In genomic region chr3:38630591-38630990, GRCh38 we compare ENCODE assay signal across 1 cellular context.
TF ChIP-seq lines count a peak whose summit lies in the region.

No MANE protein-coding gene starts in this region.

TF ChIP-seq in GM23338, 12 proteins besides CTCF, POLR2A, EP300 and RAD21 (continued from another document):
- TF ChIP-seq, protein P1, sequence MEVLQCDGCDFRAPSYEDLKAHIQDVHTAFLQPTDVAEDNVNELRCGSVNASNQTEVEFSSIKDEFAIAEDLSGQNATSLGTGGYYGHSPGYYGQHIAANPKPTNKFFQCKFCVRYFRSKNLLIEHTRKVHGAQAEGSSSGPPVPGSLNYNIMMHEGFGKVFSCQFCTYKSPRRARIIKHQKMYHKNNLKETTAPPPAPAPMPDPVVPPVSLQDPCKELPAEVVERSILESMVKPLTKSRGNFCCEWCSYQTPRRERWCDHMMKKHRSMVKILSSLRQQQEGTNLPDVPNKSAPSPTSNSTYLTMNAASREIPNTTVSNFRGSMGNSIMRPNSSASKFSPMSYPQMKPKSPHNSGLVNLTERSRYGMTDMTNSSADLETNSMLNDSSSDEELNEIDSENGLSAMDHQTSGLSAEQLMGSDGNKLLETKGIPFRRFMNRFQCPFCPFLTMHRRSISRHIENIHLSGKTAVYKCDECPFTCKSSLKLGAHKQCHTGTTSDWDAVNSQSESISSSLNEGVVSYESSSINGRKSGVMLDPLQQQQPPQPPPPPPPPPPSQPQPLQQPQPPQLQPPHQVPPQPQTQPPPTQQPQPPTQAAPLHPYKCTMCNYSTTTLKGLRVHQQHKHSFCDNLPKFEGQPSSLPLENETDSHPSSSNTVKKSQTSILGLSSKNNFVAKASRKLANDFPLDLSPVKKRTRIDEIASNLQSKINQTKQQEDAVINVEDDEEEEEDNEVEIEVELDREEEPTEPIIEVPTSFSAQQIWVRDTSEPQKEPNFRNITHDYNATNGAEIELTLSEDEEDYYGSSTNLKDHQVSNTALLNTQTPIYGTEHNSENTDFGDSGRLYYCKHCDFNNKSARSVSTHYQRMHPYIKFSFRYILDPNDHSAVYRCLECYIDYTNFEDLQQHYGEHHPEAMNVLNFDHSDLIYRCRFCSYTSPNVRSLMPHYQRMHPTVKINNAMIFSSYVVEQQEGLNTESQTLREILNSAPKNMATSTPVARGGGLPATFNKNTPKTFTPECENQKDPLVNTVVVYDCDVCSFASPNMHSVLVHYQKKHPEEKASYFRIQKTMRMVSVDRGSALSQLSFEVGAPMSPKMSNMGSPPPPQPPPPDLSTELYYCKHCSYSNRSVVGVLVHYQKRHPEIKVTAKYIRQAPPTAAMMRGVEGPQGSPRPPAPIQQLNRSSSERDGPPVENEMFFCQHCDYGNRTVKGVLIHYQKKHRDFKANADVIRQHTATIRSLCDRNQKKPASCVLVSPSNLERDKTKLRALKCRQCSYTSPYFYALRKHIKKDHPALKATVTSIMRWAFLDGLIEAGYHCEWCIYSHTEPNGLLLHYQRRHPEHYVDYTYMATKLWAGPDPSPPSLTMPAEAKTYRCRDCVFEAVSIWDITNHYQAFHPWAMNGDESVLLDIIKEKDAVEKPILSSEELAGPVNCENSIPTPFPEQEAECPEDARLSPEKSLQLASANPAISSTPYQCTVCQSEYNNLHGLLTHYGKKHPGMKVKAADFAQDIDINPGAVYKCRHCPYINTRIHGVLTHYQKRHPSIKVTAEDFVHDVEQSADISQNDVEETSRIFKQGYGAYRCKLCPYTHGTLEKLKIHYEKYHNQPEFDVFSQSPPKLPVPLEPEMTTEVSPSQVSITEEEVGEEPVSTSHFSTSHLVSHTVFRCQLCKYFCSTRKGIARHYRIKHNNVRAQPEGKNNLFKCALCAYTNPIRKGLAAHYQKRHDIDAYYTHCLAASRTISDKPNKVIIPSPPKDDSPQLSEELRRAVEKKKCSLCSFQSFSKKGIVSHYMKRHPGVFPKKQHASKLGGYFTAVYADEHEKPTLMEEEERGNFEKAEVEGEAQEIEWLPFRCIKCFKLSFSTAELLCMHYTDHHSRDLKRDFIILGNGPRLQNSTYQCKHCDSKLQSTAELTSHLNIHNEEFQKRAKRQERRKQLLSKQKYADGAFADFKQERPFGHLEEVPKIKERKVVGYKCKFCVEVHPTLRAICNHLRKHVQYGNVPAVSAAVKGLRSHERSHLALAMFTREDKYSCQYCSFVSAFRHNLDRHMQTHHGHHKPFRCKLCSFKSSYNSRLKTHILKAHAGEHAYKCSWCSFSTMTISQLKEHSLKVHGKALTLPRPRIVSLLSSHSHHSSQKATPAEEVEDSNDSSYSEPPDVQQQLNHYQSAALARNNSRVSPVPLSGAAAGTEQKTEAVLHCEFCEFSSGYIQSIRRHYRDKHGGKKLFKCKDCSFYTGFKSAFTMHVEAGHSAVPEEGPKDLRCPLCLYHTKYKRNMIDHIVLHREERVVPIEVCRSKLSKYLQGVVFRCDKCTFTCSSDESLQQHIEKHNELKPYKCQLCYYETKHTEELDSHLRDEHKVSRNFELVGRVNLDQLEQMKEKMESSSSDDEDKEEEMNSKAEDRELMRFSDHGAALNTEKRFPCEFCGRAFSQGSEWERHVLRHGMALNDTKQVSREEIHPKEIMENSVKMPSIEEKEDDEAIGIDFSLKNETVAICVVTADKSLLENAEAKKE (CRISPR knock-in tag; IDR thresholded peaks at IDR 0.05) = no peak
- TF ChIP-seq, protein P2, sequence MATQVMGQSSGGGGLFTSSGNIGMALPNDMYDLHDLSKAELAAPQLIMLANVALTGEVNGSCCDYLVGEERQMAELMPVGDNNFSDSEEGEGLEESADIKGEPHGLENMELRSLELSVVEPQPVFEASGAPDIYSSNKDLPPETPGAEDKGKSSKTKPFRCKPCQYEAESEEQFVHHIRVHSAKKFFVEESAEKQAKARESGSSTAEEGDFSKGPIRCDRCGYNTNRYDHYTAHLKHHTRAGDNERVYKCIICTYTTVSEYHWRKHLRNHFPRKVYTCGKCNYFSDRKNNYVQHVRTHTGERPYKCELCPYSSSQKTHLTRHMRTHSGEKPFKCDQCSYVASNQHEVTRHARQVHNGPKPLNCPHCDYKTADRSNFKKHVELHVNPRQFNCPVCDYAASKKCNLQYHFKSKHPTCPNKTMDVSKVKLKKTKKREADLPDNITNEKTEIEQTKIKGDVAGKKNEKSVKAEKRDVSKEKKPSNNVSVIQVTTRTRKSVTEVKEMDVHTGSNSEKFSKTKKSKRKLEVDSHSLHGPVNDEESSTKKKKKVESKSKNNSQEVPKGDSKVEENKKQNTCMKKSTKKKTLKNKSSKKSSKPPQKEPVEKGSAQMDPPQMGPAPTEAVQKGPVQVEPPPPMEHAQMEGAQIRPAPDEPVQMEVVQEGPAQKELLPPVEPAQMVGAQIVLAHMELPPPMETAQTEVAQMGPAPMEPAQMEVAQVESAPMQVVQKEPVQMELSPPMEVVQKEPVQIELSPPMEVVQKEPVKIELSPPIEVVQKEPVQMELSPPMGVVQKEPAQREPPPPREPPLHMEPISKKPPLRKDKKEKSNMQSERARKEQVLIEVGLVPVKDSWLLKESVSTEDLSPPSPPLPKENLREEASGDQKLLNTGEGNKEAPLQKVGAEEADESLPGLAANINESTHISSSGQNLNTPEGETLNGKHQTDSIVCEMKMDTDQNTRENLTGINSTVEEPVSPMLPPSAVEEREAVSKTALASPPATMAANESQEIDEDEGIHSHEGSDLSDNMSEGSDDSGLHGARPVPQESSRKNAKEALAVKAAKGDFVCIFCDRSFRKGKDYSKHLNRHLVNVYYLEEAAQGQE (IDR thresholded peaks at IDR 0.05; ENCODE audit: unreplicated experiment) = no peak
- TF ChIP-seq ZNF114 (CRISPR knock-in tag; IDR thresholded peaks at IDR 0.05) (no peak), POLR2AphosphoS5 (IDR thresholded peaks at IDR 0.05; ENCODE audit: low read depth) (no peak), ETS1 (IDR thresholded peaks at IDR 0.05) (no peak)
